9 cellular contexts compared by ENCODE assay signal in genomic region chr2:85797959-85798358, GRCh38. TPM values are rescaled to one million over a fixed set of nuclear protein-coding genes. Genes with fewer than 3 reads are reported as not detected.
DNase-seq lines count a peak whose midpoint lies in the region; ATAC-seq and TF ChIP-seq lines count a peak whose summit lies in the region.
"Had no signal": no experiment of that assay in that cellular context is flagged by ENCODE, and none has a peak within 500 bp of the region (broad histone marks: within the 10 kb centered on the region; RNA-seq: fewer than 3 reads in every experiment).

No MANE protein-coding gene starts in this region.

- CTCF ChIA-PET in HEK293T (lab: Yijun Ruan, JAX) = interaction anchor here (0.7 to 1.0 kb wide), 3 partner anchors 35 to 47 kb away, joined by 3 read pairs; no protein-coding TSS in a partner anchor

- DNase-seq in COLO668 (lab: John Stamatoyannopoulos, UW; ENCODE audit: unreplicated experiment) (peak; percentile 8), NB4 (ENCODE audit: low read depth) (peak; percentile 58), dermis blood vessel endothelial cell (peak; percentile 78), medulla oblongata (ENCODE audit: extremely low spot score) (peak; percentile 81), germinal center (ENCODE audit: low spot score) (no peak), DMS79 (lab: John Stamatoyannopoulos, UW) (no peak), HEK293T (ENCODE audit: extremely low spot score) (no peak)
- DNase-seq: central memory CD4-positive, alpha-beta T cell had no signal

- POLR2A ChIA-PET in HEK293T (lab: Yijun Ruan, JAX) = no interaction called here

- ATAC-seq in HG02759 (IDR thresholded peaks at IDR 0.05; ENCODE audit: unreplicated experiment) = no peak

- TF ChIP-seq POLR2A in NB4 (IDR thresholded peaks at IDR 0.05; ENCODE audit: extremely low read depth, insufficient read length) = no peak

- TF ChIP-seq CTCF in NB4 (IDR thresholded peaks at IDR 0.05; ENCODE audit: low read depth, low read length) = peak; percentile 44

- no peak overlapping the region for H3K4me3 ChIP-seq in NB4 (ENCODE audit: low read depth, low read length)

TF ChIP-seq in HEK293T, 16 proteins besides CTCF, POLR2A, EP300 and RAD21:
- no peak for TF ChIP-seq SP1 (IDR thresholded peaks at IDR 0.05)
- TF ChIP-seq ELF4 (IDR thresholded peaks at IDR 0.05) = no peak
- TF ChIP-seq CTBP1 (IDR thresholded peaks at IDR 0.05; ENCODE audit: borderline replicate concordance) = no peak
- TF ChIP-seq LEF1 (IDR thresholded peaks at IDR 0.05; ENCODE audit: borderline replicate concordance) = no peak
- no peak for TF ChIP-seq L3MBTL2 (conservative IDR thresholded peaks at IDR 0.05)
- no peak for TF ChIP-seq FOXK2 (IDR thresholded peaks at IDR 0.05)
- no peak for TF ChIP-seq HDGF (IDR thresholded peaks at IDR 0.05; ENCODE audit: borderline replicate concordance)
- no peak for TF ChIP-seq FOXA1 (IDR thresholded peaks at IDR 0.05)
- no peak for TF ChIP-seq BHLHE40 (IDR thresholded peaks at IDR 0.05; ENCODE audit: borderline replicate concordance)
- TF ChIP-seq NFRKB (IDR thresholded peaks at IDR 0.05) = no peak
- no peak for TF ChIP-seq TARDBP (IDR thresholded peaks at IDR 0.05)
- TF ChIP-seq PKNOX1 (IDR thresholded peaks at IDR 0.05) = no peak
- TF ChIP-seq SUZ12 (IDR thresholded peaks at IDR 0.05) = no peak
- no peak for TF ChIP-seq ARNT (IDR thresholded peaks at IDR 0.05)
- no peak for TF ChIP-seq FOXM1 (IDR thresholded peaks at IDR 0.05; ENCODE audit: borderline replicate concordance)
- TF ChIP-seq ZNF384 (IDR thresholded peaks at IDR 0.05) = no peak

RNA-seq across cellular contexts. Expression of gene ATOH8, which starts 44.2 kb away (rescaled TPM):
- total RNA-seq in dermis blood vessel endothelial cell = 42.3 and 58.4 TPM in 2 replicates

Comparison
In these comparisons a context has a peak if more than half of its experiments do, and no peak if none do; other contexts are left out.
1. DNase-seq: peak in COLO668 (single experiment), NB4 (single experiment), dermis blood vessel endothelial cell (single experiment) and medulla oblongata (single experiment); none in germinal center (single experiment), DMS79 (single experiment) and HEK293T (single experiment).